In genomic region chr16:75971334-75971733, GRCh38 we compare ENCODE assay signal across 26 cellular contexts.
"Had no signal": no experiment of that assay in that cellular context is flagged by ENCODE, and none has a peak within 500 bp of the region (broad histone marks: within the 10 kb centered on the region; RNA-seq: fewer than 3 reads in every experiment).

No MANE protein-coding gene starts in this region.

- H3K36me3 ChIP-seq: colonic mucosa, esophagus muscularis mucosa, esophagus squamous epithelium, gastrocnemius medialis, gastroesophageal sphincter, heart left ventricle, heart right ventricle had no signal

- FAIRE-seq: endometrium, endothelial cell of umbilical vein had no signal

- ATAC-seq: effector memory CD8-positive, alpha-beta T cell; esophagus mucosa; foreskin keratinocyte; gastrocnemius medialis; gastroesophageal sphincter; heart left ventricle; heart right ventricle had no signal

- DNase-seq: colonic mucosa; cortex of kidney; dermis blood vessel endothelial cell; dorsolateral prefrontal cortex; effector CD4-positive, alpha-beta T cell; effector CD8-positive, alpha-beta T cell; effector memory CD4-positive, alpha-beta T cell; effector memory CD8-positive, alpha-beta T cell; endodermal cell; erythroblast; esophagus squamous epithelium; foreskin fibroblast; foreskin keratinocyte; foreskin melanocyte; gastrocnemius medialis; glutamatergic neuron; head of caudate nucleus; heart left ventricle; heart right ventricle had no signal

- H3K27ac ChIP-seq: colonic mucosa, coronary artery, epithelial cell of prostate, esophagus muscularis mucosa, esophagus squamous epithelium, foreskin keratinocyte, gastrocnemius medialis, gastroesophageal sphincter, heart left ventricle, heart right ventricle had no signal

- H3K4me3 ChIP-seq: colonic mucosa, coronary artery, dorsolateral prefrontal cortex, esophagus muscularis mucosa, esophagus squamous epithelium, gastrocnemius medialis, gastroesophageal sphincter, heart left ventricle, heart right ventricle had no signal

- H3K9me3 ChIP-seq: colonic mucosa, esophagus muscularis mucosa, esophagus squamous epithelium, gastrocnemius medialis, gastroesophageal sphincter had no signal

- H3K27me3 ChIP-seq: colonic mucosa, dorsolateral prefrontal cortex, esophagus muscularis mucosa, esophagus squamous epithelium, foreskin keratinocyte, gastrocnemius medialis, gastroesophageal sphincter, heart left ventricle, heart right ventricle had no signal

- H3K4me1 ChIP-seq: colonic mucosa, esophagus muscularis mucosa, esophagus squamous epithelium, foreskin keratinocyte, gastrocnemius medialis, gastroesophageal sphincter, heart left ventricle, heart right ventricle had no signal
